Comparison of ENCODE assay signal across 8 cellular contexts in genomic region chr2:39124770-39125075, GRCh38. TPM values are rescaled to one million over a fixed set of nuclear protein-coding genes. Genes with fewer than 3 reads are reported as not detected.
A peak's percentile ranks its signal among the peaks of the same experiment; 100 is the strongest.
DNase-seq lines count a peak whose midpoint lies in the region; ATAC-seq and TF ChIP-seq lines count a peak whose summit lies in the region.

No MANE protein-coding gene starts in this region.

- H3K4me3 ChIP-seq in Caco-2 (ENCODE audit: low read depth, low read length) (peak overlapping the region; percentile 70), mammary epithelial cell (replicated peaks in 1 of 3; ENCODE audit: insufficient read depth in 1 of 3, low read depth in 2 of 3, low read length in 3 of 3) (peak overlapping the region; percentile 51 to 97 (median 84)), thyroid gland (replicated peaks in 1 of 3) (peak overlapping the region; percentile 29 to 57 (median 43))

- dilution Hi-C loops in mammary epithelial cell (cut with HindIII; ENCODE audit: low sequenced_read_pairs): no loop called here

- H3K4me3 Mint-ChIP-seq in Caco-2 (ENCODE audit: unreplicated experiment) (peak overlapping the region; percentile 91), memory B cell (peak overlapping the region; percentile 89)

- no peaks in the 10 kb centered on the region for H3K36me3 ChIP-seq in Caco-2 (ENCODE audit: control insufficient read depth, insufficient read depth, low read length)
- no peaks in the 10 kb centered on the region for H3K36me3 ChIP-seq in mammary epithelial cell (ENCODE audit: insufficient read depth, low read length)
- no peaks in the 10 kb centered on the region for H3K36me3 ChIP-seq in thyroid gland

- peak; percentile 5 for ATAC-seq in memory B cell (ENCODE audit: low read depth)

- no peak for TF ChIP-seq CTCF in Caco-2 (IDR thresholded peaks at IDR 0.05; ENCODE audit: insufficient read depth in 1 of 2, low read depth in 1 of 2, low read length in 1 of 2, severe bottlenecking in 1 of 2, unreplicated experiment in 1 of 2)
- no peak for TF ChIP-seq CTCF in mammary epithelial cell (conservative IDR thresholded peaks at IDR 0.05 in 1 of 2, IDR thresholded peaks at IDR 0.05 in 1 of 2; ENCODE audit: extremely low read depth in 1 of 2, insufficient read depth in 1 of 2, low read depth in 1 of 2, low read length in 2 of 2)
- TF ChIP-seq CTCF in thyroid gland (IDR thresholded peaks at IDR 0.05): no peak

- H3K27me3 Mint-ChIP-seq in Caco-2 (ENCODE audit: insufficient read depth, unreplicated experiment) (no peaks in the 10 kb centered on the region), memory B cell (no peaks in the 10 kb centered on the region)

- no peaks in the 10 kb centered on the region for H4K20me1 ChIP-seq in mammary epithelial cell (ENCODE audit: insufficient read depth, low read length)

- H3K36me3 Mint-ChIP-seq in Caco-2 (ENCODE audit: insufficient read depth, unreplicated experiment) (peaks cover 27% of the 10 kb centered on the region), memory B cell (no peaks in the 10 kb centered on the region)

- in situ Hi-C loops in mammary epithelial cell (cut with MboI; ENCODE audit: low sequenced_read_pairs in 2 of 2): no loop called here

- WGBS in mammary epithelial cell (ENCODE audit: low coverage, missing lambda C conversion rate): 0% methylated on average over 8 of the region's 9 CpGs
- WGBS in thyroid gland, 2 donors: 0 to 1% methylated on average over 9 of the region's 9 CpGs

- H3K9ac ChIP-seq in mammary epithelial cell (ENCODE audit: insufficient read depth, low read length): peak overlapping the region; percentile 88

- H3K4me1 ChIP-seq in Caco-2 (peaks cover 22% of the 10 kb centered on the region), mammary epithelial cell (ENCODE audit: insufficient read depth, low read length) (peaks cover 23% of the 10 kb centered on the region), thyroid gland (peaks cover 17 to 27% of the 10 kb centered on the region in 2 donors)

- H3K27me3 ChIP-seq in Caco-2 (replicated peaks; ENCODE audit: control insufficient read depth, insufficient read depth, low read length): no peaks in the 10 kb centered on the region
- no peaks in the 10 kb centered on the region for H3K27me3 ChIP-seq in mammary epithelial cell (ENCODE audit: insufficient read depth, low read length)
- no peaks in the 10 kb centered on the region for H3K27me3 ChIP-seq in thyroid gland

- H3K4me2 ChIP-seq in mammary epithelial cell (ENCODE audit: insufficient read depth, low read depth, low read length): peak overlapping the region; percentile 80

- BruUV-seq in Caco-2 (replicated peaks; lab: Mats Ljungman, UMichigan) (no TSS peak), mammary epithelial cell (replicated peaks; lab: Mats Ljungman, UMichigan) (no TSS peak)

- DNase-seq in Caco-2 (no peak), NCI-H69 (lab: John Stamatoyannopoulos, UW) (peak; percentile 48), mammary epithelial cell (no peak), memory B cell (ENCODE audit: low spot score in 2 of 2) (no peak), thyroid gland (peak; percentile 17 to 38), mucosa of gallbladder (ENCODE audit: low spot score) (no peak), AG08396 (ENCODE audit: low spot score) (no peak)
- DNase-seq in stimulated activated naive CD4-positive, alpha-beta T cell treated with Interleukin-2 at 50 U/mL for 16 hours (lab: John Stamatoyannopoulos, UW): no peak

- H3K27ac Mint-ChIP-seq in Caco-2 (ENCODE audit: unreplicated experiment) (peak overlapping the region; percentile 92), memory B cell (peak overlapping the region; percentile 87)

- H3K79me2 ChIP-seq in mammary epithelial cell (ENCODE audit: insufficient read depth, low read length): peaks cover 19% of the 10 kb centered on the region

- no peak for TF ChIP-seq POLR2A in thyroid gland (IDR thresholded peaks at IDR 0.05)

- H3K9me3 ChIP-seq in Caco-2: no peaks in the 10 kb centered on the region
- H3K9me3 ChIP-seq in mammary epithelial cell (replicated peaks; ENCODE audit: insufficient read depth, low read length): no peaks in the 10 kb centered on the region
- no peaks in the 10 kb centered on the region for H3K9me3 ChIP-seq in thyroid gland

- intact Hi-C loops in Caco-2 (cut with micrococcal nuclease; ENCODE audit: unreplicated experiment): loop anchor here (1.0 to 10.0 kb wide), 6 partner anchors 56 to 522 kb away; partner anchors contain the start of gene HNRNPLL
- intact Hi-C loops in mammary epithelial cell (cut with micrococcal nuclease): loop anchor here (2.0 to 10.0 kb wide), 2 partner anchors 66 to 250 kb away; partner anchors contain the start of genes DHX57 and MORN2
- intact Hi-C loops in thyroid gland (cut with DNase I): loop anchor here (10.0 kb wide), 1 partner anchor 50 kb away; no protein-coding TSS in a partner anchor

- H3K4me1 Mint-ChIP-seq in Caco-2 (ENCODE audit: low read depth, unreplicated experiment) (peaks cover 9% of the 10 kb centered on the region), memory B cell (peaks cover 31% of the 10 kb centered on the region)

- no peaks in the 10 kb centered on the region for H3K9me3 Mint-ChIP-seq in Caco-2 (ENCODE audit: unreplicated experiment)
- no peaks in the 10 kb centered on the region for H3K9me3 Mint-ChIP-seq in memory B cell

- CTCF ChIA-PET in Caco-2 (lab: Charles Lee) (interaction anchor here (0.7 to 2.3 kb wide), 7 partner anchors 41 to 469 kb away, joined by 3 to 30 read pairs (median 4); no protein-coding TSS in a partner anchor), mammary epithelial cell (lab: Charles Lee; ENCODE audit: low non-redundant PET) (interaction anchor here (0.6 kb wide), 1 partner anchor 79 kb away, joined by 5 read pairs; no protein-coding TSS in a partner anchor)

- peak overlapping the region; percentile 99 for H2AFZ ChIP-seq in mammary epithelial cell (ENCODE audit: low read depth, low read length)

- POLR2A ChIA-PET in Caco-2 (lab: Charles Lee): interaction anchor here (0.6 to 1.6 kb wide), 5 partner anchors 13 to 313 kb away, joined by 3 to 6 read pairs (median 3); no protein-coding TSS in a partner anchor

- peak overlapping the region; percentile 67 for H3K27ac ChIP-seq in mammary epithelial cell (ENCODE audit: insufficient read depth, low read depth, low read length)
- H3K27ac ChIP-seq in thyroid gland: peak overlapping the region; percentile 72 to 88 (median 84)

RNA-seq across cellular contexts. Expression of gene SOS1, which starts 3.9 kb away (rescaled TPM):
- total RNA-seq in Caco-2 (2022) (49.7 and 50.1 TPM in 2 replicates), mammary epithelial cell (10 to 100 TPM; 23.7 to 29.1 TPM), thyroid gland (10 to 100 TPM; 55.9 to 80.8 (median 63.2) TPM), mucosa of gallbladder (42.1 TPM)
- polyA plus RNA-seq in mammary epithelial cell: 15.1 TPM
- 71.3 TPM for polyA minus RNA-seq in mammary epithelial cell

Comparison
In these comparisons a context has a peak if more than half of its experiments do, and no peak if none do; other contexts are left out.
1. DNase-seq: peak in NCI-H69 (single experiment) and thyroid gland (2 of 2); none in Caco-2 (0 of 2), mammary epithelial cell (single experiment), memory B cell (0 of 2), mucosa of gallbladder (single experiment), AG08396 (single experiment) and stimulated activated naive CD4-positive, alpha-beta T cell treated with Interleukin-2 at 50 U/mL for 16 hours (single experiment).
2. Peak in every context shown above with its lines, with median percentiles within 50 percentile points of each other: H3K4me3 ChIP-seq.